Comparison of ENCODE assay signal across 12 cellular contexts in genomic region chr22:36244522-36245391, GRCh38. TPM values are rescaled to one million over a fixed set of nuclear protein-coding genes. Genes with fewer than 3 reads are reported as not detected.
DNase-seq lines count a peak whose midpoint lies in the region; ATAC-seq and TF ChIP-seq lines count a peak whose summit lies in the region.
"Had no signal": no experiment of that assay in that cellular context is flagged by ENCODE, and none has a peak within 500 bp of the region (broad histone marks: within the 10 kb centered on the region; RNA-seq: fewer than 3 reads in every experiment).

No MANE protein-coding gene starts in this region.

- DNase-seq in EH (ENCODE audit: low read depth) (peak; percentile 74), RWPE2 (ENCODE audit: low spot score) (peak; percentile 3), Right ventricle myocardium inferior (ENCODE audit: missing footprints) (no peak), sigmoid colon (no peak), COLO829 (ENCODE audit: low spot score) (no peak)
- DNase-seq in central memory CD4-positive, alpha-beta T cell: no peak
- DNase-seq: naive B cell, NCI-H2081 treated with DMSO at 0.1 percent for 48 hours had no signal

- no peak for ATAC-seq in RWPE2 (ENCODE audit: low read depth)
- peak; percentile 94 for ATAC-seq in Right ventricle myocardium inferior
- no peak for ATAC-seq in activated CD4-positive, CD25-positive, alpha-beta regulatory T cell treated with anti-CD3 and anti-CD28 coated beads, Interleukin-2, amount 50 U/mL, for 24 hours
- no peak for ATAC-seq in GM21723 (IDR thresholded peaks at IDR 0.05; ENCODE audit: unreplicated experiment)

- H3K36me3 ChIP-seq in RWPE2 (ENCODE audit: low read depth) (no peaks in the 10 kb centered on the region), sigmoid colon (no peaks in the 10 kb centered on the region)
- H3K36me3 ChIP-seq: BLaER1 treated with 17β-estradiol and CSF1 and Interleukin-3, amounts not matched to agents 10 nM and 100 nM; Peyer's patch had no signal

- H3K4me1 ChIP-seq in RWPE2 (ENCODE audit: insufficient read depth, poor library complexity, severe bottlenecking) (no peaks in the 10 kb centered on the region), sigmoid colon (peaks cover 0 to 20% (median 16%) of the 10 kb centered on the region in 4 donors)
- H3K4me1 ChIP-seq: Peyer's patch had no signal

- TF ChIP-seq CTCF in RWPE2 (IDR thresholded peaks at IDR 0.05; ENCODE audit: poor library complexity, severe bottlenecking) (no peak), sigmoid colon (IDR thresholded peaks at IDR 0.05) (no peak)

- H3K27me3 ChIP-seq in RWPE2 (ENCODE audit: insufficient read depth, poor library complexity, severe bottlenecking): no peaks in the 10 kb centered on the region
- no peaks in the 10 kb centered on the region for H3K27me3 ChIP-seq in sigmoid colon
- H3K27me3 ChIP-seq: BLaER1 treated with 17β-estradiol and CSF1 and Interleukin-3, amounts not matched to agents 10 nM and 100 nM; Peyer's patch had no signal

- no peak for TF ChIP-seq EP300 in sigmoid colon (IDR thresholded peaks at IDR 0.05)

- intact Hi-C loops in Right ventricle myocardium inferior (cut with DNase I) (loop anchor here (2.0 kb wide), 1 partner anchor 22 kb away; no protein-coding TSS in a partner anchor), sigmoid colon (cut with DNase I) (no loop called here)

- no peak overlapping the region for H3K4me3 ChIP-seq in RWPE2 (ENCODE audit: severe bottlenecking)
- H3K4me3 ChIP-seq in sigmoid colon: no peak overlapping the region
- H3K4me3 ChIP-seq: BLaER1 treated with 17β-estradiol and CSF1 and Interleukin-3, amounts not matched to agents 10 nM and 100 nM; Peyer's patch had no signal

- TF ChIP-seq POLR2A in sigmoid colon (IDR thresholded peaks at IDR 0.05): no peak

- 87 to 88% methylated on average over 5 of the region's 5 CpGs for WGBS in sigmoid colon, 2 donors

- H3K27ac ChIP-seq in RWPE2 (ENCODE audit: poor library complexity, severe bottlenecking) (no peak overlapping the region), sigmoid colon (peak overlapping the region; percentile 69 to 77 (median 72))
- H3K27ac ChIP-seq: BLaER1 treated with 17β-estradiol and CSF1 and Interleukin-3, amounts not matched to agents 10 nM and 100 nM had no signal

- no peaks in the 10 kb centered on the region for H3K9me3 ChIP-seq in RWPE2 (ENCODE audit: severe bottlenecking)
- H3K9me3 ChIP-seq in sigmoid colon: no peaks in the 10 kb centered on the region
- H3K9me3 ChIP-seq: Peyer's patch had no signal

RNA-seq across cellular contexts. Expression of gene APOL2, which starts 5.4 kb away (rescaled TPM):
- total RNA-seq in Right ventricle myocardium inferior (67.0 TPM), sigmoid colon (10 to 100 TPM; 26.8 to 59.5 (median 29.4) TPM)
- polyA plus RNA-seq in sigmoid colon: 10 to 100 TPM; 18.6 to 45.1 (median 24.3) TPM

RNA-seq across cellular contexts. Expression of gene APOL1, which starts 8.2 kb away (rescaled TPM):
- total RNA-seq in Right ventricle myocardium inferior (22.1 TPM), sigmoid colon (10 to 100 TPM; 15.0 to 36.0 (median 20.3) TPM)
- polyA plus RNA-seq in sigmoid colon: 10 to 100 TPM in 2 of 3 donors, 1 to 10 TPM in 1; 6.6 to 64.0 (median 11.3) TPM

RNA-seq across cellular contexts. Expression of gene APOL4, which starts 43.1 kb away (rescaled TPM):
- total RNA-seq in Right ventricle myocardium inferior: 6.9 TPM
- 10 to 100 TPM in 1 of 4 donors, 1 to 10 TPM in 3; 1.2 to 14.0 (median 5.4) TPM for total RNA-seq in sigmoid colon
- polyA plus RNA-seq in sigmoid colon: 1 to 10 TPM; 3.2 to 9.3 (median 4.8) TPM

Comparison
In these comparisons a context has a peak if more than half of its experiments do, and no peak if none do; other contexts are left out.
1. DNase-seq: peak in EH (single experiment) and RWPE2 (single experiment); none in Right ventricle myocardium inferior (single experiment), sigmoid colon (single experiment), COLO829 (single experiment) and central memory CD4-positive, alpha-beta T cell (single experiment).